Comparison of ENCODE assay signal across 1 cellular context in the genomic region with DNA sequence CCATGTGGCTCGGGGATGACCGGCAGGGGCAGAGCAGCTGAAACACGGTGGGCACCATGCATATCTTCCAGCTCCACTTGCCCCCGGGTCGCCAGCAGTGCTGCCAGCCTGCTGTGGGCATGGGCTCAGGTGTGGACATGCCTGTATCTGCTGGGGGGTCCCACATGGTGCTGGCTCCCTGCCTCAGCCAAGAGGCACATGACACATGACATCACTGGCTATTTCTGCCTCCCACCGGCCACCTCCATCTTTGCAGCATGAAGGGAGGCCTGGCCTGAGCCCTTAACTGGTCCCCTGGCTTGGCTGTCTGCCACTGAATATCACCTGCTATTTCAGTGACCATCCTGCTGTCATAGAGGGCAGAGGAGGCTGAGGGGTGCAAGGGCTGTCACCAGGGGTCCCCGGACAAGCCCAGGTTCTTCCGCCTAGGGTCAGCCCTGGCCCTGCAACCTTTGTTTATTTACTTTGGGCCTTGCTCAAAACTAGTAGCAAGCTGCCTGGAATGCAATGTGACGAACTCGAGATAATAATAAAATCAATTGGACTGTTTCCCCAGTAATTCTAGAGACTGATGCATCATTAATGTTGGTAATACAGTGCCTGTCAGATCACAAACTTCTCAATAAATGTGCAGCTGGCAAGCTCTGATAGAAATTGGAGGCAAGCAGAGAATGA.
TF ChIP-seq lines count a peak whose summit lies in the region.

No MANE protein-coding gene starts in this region.

TF ChIP-seq in IMR-90, 13 proteins besides CTCF, POLR2A, EP300 and RAD21 (continued from another document):
- TF ChIP-seq USF2 (IDR thresholded peaks at IDR 0.05; ENCODE audit: low read depth, low read length) (peak; percentile 64), MAFK (IDR thresholded peaks at IDR 0.05; ENCODE audit: low read depth, low read length) (no peak), NFE2L2 (IDR thresholded peaks at IDR 0.05; ENCODE audit: low read depth, low read length) (no peak), CHD1 (IDR thresholded peaks at IDR 0.05; ENCODE audit: low read depth, low read length) (no peak), BHLHE40 (IDR thresholded peaks at IDR 0.05; ENCODE audit: low read depth, low read length) (peak; percentile 33; the same call in 1 of the 2 replicates), FOS (IDR thresholded peaks at IDR 0.05; ENCODE audit: low read depth, low read length) (0 out of 2 replicates have a peak, but pooled peaks have one; percentile 40)
- TF ChIP-seq, protein P1, sequence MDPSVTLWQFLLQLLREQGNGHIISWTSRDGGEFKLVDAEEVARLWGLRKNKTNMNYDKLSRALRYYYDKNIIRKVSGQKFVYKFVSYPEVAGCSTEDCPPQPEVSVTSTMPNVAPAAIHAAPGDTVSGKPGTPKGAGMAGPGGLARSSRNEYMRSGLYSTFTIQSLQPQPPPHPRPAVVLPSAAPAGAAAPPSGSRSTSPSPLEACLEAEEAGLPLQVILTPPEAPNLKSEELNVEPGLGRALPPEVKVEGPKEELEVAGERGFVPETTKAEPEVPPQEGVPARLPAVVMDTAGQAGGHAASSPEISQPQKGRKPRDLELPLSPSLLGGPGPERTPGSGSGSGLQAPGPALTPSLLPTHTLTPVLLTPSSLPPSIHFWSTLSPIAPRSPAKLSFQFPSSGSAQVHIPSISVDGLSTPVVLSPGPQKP (IDR thresholded peaks at IDR 0.05; ENCODE audit: borderline replicate concordance, low read depth, low read length) = no peak
